In the genomic region with DNA sequence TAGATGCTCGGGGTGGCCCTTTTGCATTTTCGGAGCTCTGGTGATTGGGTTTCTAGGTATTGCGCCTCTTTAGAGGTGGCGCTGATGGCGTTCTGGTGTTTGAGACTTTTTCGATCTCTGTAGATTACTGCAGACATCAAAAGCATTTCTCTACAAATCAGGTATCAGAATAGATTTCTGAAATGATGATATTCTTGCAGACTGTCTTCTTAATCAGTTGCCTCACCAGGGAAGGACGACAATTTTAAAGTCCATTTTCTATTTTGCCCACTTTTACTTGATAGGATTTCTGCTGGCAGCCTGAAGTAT, we compare ENCODE assay signal across 8 cellular contexts.
DNase-seq lines count a peak whose midpoint lies in the region; ATAC-seq and TF ChIP-seq lines count a peak whose summit lies in the region.

No MANE protein-coding gene starts in this region.

- no peak for DNase-seq in activated T-cell treated with anti-CD3 and anti-CD28 coated beads, Interleukin-2, amount 50 U/mL, for 4 hours
- no peak for DNase-seq in activated T-cell treated with anti-CD3 and anti-CD28 coated beads for 4 hours
- DNase-seq in brain microvascular endothelial cell: no peak
- no peak for DNase-seq in tibial artery
- no peak for DNase-seq in NCI-H446 (lab: John Stamatoyannopoulos, UW)
- DNase-seq in GDM1 (lab: John Stamatoyannopoulos, UW): no peak
- no peak for DNase-seq in NCI-H2196 treated with DMSO at 0.1 percent for 48 hours (lab: John Stamatoyannopoulos, UW; ENCODE audit: unreplicated experiment)

- TF ChIP-seq CTCF in brain microvascular endothelial cell (IDR thresholded peaks at IDR 0.05; ENCODE audit: low read depth, low read length, missing control alignments) (no peak), tibial artery (IDR thresholded peaks at IDR 0.05) (no peak)

- in situ Hi-C loops in brain microvascular endothelial cell (cut with HindIII; ENCODE audit: low pct_ligation_motif_present, low sequenced_read_pairs): no loop called here

- H3K4me1 Mint-ChIP-seq in activated T-cell treated with anti-CD3 and anti-CD28 coated beads, Interleukin-2, amount 50 U/mL, for 4 hours (ENCODE audit: low read depth): peaks cover 7% of the 10 kb centered on the region

- H3K9me3 Mint-ChIP-seq in activated T-cell treated with anti-CD3 and anti-CD28 coated beads, Interleukin-2, amount 50 U/mL, for 4 hours: no peaks in the 10 kb centered on the region

- H3K4me3 Mint-ChIP-seq in activated T-cell treated with anti-CD3 and anti-CD28 coated beads, Interleukin-2, amount 50 U/mL, for 4 hours: peak overlapping the region; percentile 71

- H3K4me1 ChIP-seq in mucosa of rectum (ENCODE audit: control insufficient read depth in 2 of 2, insufficient read depth in 2 of 2, low read length in 2 of 2) (peaks cover 0 to 6% of the 10 kb centered on the region in 2 donors), tibial artery (peaks cover 0 to 17% (median 13%) of the 10 kb centered on the region in 4 donors)

- no peak for ATAC-seq in activated T-cell treated with anti-CD3 and anti-CD28 coated beads, Interleukin-2, amount 50 U/mL, for 4 hours

- H3K27me3 Mint-ChIP-seq in activated T-cell treated with anti-CD3 and anti-CD28 coated beads, Interleukin-2, amount 50 U/mL, for 4 hours (ENCODE audit: low read depth): peaks cover 51% of the 10 kb centered on the region

- intact Hi-C loops in tibial artery (cut with DNase I; ENCODE audit: low total_unique reads): loop anchor here (5.0 kb wide), 1 partner anchor 61 kb away; no protein-coding TSS in a partner anchor

- H3K27ac ChIP-seq in brain microvascular endothelial cell (no peak overlapping the region), mucosa of rectum (ENCODE audit: low read depth in 2 of 2, low read length in 2 of 2) (no peak overlapping the region), tibial artery (no peak overlapping the region)

- peaks cover 24% of the 10 kb centered on the region for H3K27me3 ChIP-seq in brain microvascular endothelial cell (replicated peaks)
- H3K27me3 ChIP-seq in mucosa of rectum (ENCODE audit: control insufficient read depth in 2 of 2, insufficient read depth in 2 of 2, low read length in 2 of 2): peaks cover 3 to 9% of the 10 kb centered on the region in 2 donors
- peaks cover 0 to 29% of the 10 kb centered on the region in 2 donors for H3K27me3 ChIP-seq in tibial artery

- no peaks in the 10 kb centered on the region for H3K36me3 Mint-ChIP-seq in activated T-cell treated with anti-CD3 and anti-CD28 coated beads, Interleukin-2, amount 50 U/mL, for 4 hours (ENCODE audit: insufficient read depth)

- H3K36me3 ChIP-seq in brain microvascular endothelial cell (replicated peaks) (no peaks in the 10 kb centered on the region), mucosa of rectum (ENCODE audit: control insufficient read depth in 2 of 2, insufficient read depth in 2 of 2, low read length in 2 of 2) (no peaks in the 10 kb centered on the region), tibial artery (no peaks in the 10 kb centered on the region)

- no peak overlapping the region for H3K9ac ChIP-seq in mucosa of rectum (ENCODE audit: low read depth in 1 of 2, low read length in 2 of 2)

- H3K9me3 ChIP-seq in mucosa of rectum (ENCODE audit: control insufficient read depth in 2 of 2, low read length in 2 of 2): no peaks in the 10 kb centered on the region
- H3K9me3 ChIP-seq in tibial artery: no peaks in the 10 kb centered on the region

- H3K4me3 ChIP-seq in brain microvascular endothelial cell (ENCODE audit: low read depth, low read length): peak overlapping the region; percentile 26
- peak overlapping the region; percentile 31 to 37 for H3K4me3 ChIP-seq in mucosa of rectum (ENCODE audit: low read length in 2 of 2)
- H3K4me3 ChIP-seq in tibial artery: peak overlapping the region; percentile 46 to 56
